Comparison of ENCODE assay signal across 1 cellular context in the genomic region with DNA sequence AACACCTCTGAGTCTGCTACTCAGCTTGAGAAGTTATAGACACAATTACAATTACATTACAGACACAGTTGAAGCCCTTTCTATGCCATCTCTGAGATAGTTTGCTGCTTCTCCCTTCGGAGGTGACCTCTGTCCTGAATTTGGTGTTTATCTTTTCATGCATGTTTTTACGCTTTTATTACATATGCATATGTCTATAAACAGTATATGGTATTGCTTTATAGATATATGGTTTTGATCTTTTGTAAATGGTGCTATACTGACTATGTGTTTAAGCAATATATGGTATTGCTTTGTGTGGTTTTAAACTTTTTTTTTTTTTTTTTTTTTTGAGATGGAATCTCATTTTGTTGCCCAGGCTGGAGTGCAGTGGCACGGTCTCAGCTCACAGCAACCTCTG.
TF ChIP-seq lines count a peak whose summit lies in the region.

No MANE protein-coding gene starts in this region.

TF ChIP-seq in GM23338, 12 proteins besides CTCF, POLR2A, EP300 and RAD21 (continued from another document):
- no peak for TF ChIP-seq REST (IDR thresholded peaks at IDR 0.05; ENCODE audit: unreplicated experiment)
